ENCODE assay signal across 19 cellular contexts in genomic region chr3:150248865-150249360, GRCh38.
A peak's percentile ranks its signal among the peaks of the same experiment; 100 is the strongest.
DNase-seq lines count a peak whose midpoint lies in the region; ATAC-seq, FAIRE-seq and TF ChIP-seq lines count a peak whose summit lies in the region.
"Had no signal": no experiment of that assay in that cellular context is flagged by ENCODE, and none has a peak within 500 bp of the region (broad histone marks: within the 10 kb centered on the region; RNA-seq: fewer than 3 reads in every experiment).

No MANE protein-coding gene starts in this region.

- no peak overlapping the region for H2AFZ ChIP-seq in osteoblast (ENCODE audit: low read length)

- no peak for FAIRE-seq in urothelium cell line (lab: Jason Lieb, UNC)

- no peaks in the 10 kb centered on the region for H4K20me1 ChIP-seq in osteoblast (ENCODE audit: insufficient read depth, low read length)

- H3K4me2 ChIP-seq in osteoblast (ENCODE audit: insufficient read depth, low read length) = peak overlapping the region; percentile 54

- no peak for TF ChIP-seq EP300 in gastroesophageal sphincter (IDR thresholded peaks at IDR 0.05)

- H3K4me1 ChIP-seq in Panc1 (ENCODE audit: control insufficient read depth, insufficient read depth, low read length) (peaks cover 23% of the 10 kb centered on the region), gastroesophageal sphincter (peaks cover 23 to 59% (median 28%) of the 10 kb centered on the region in 3 donors), osteoblast (ENCODE audit: insufficient read depth, low read length) (peaks cover 51% of the 10 kb centered on the region), heart right ventricle (peaks cover 0 to 26% (median 9%) of the 10 kb centered on the region in 9 donors)
- H3K4me1 ChIP-seq: prostate gland, upper lobe of right lung had no signal

- 43 to 52% methylated on average over 4 of the region's 4 CpGs for WGBS in gastroesophageal sphincter (ENCODE audit: low coverage in 1 of 2), 2 donors
- 78 to 86% methylated on average over 4 of the region's 4 CpGs for WGBS in heart right ventricle, 2 donors

- no peaks in the 10 kb centered on the region for H3K27me3 ChIP-seq in AG04450 (ENCODE audit: control insufficient read depth, insufficient read depth, low read length)
- H3K27me3 ChIP-seq in Panc1 (ENCODE audit: control insufficient read depth, insufficient read depth, low read length) = no peaks in the 10 kb centered on the region
- no peaks in the 10 kb centered on the region for H3K27me3 ChIP-seq in gastroesophageal sphincter
- no peaks in the 10 kb centered on the region for H3K27me3 ChIP-seq in osteoblast (ENCODE audit: insufficient read depth, low read length)
- H3K27me3 ChIP-seq in heart right ventricle = no peaks in the 10 kb centered on the region
- H3K27me3 ChIP-seq: upper lobe of right lung had no signal

- in situ Hi-C loops in Panc1 (cut with HindIII; ENCODE audit: low pct_unique_long_range_greater_than_20kb, low sequenced_read_pairs) = no loop called here

- intact Hi-C loops in Panc1 (cut with micrococcal nuclease; ENCODE audit: unreplicated experiment) (no loop called here), heart right ventricle (cut with DNase I) (no loop called here)

- BruUV-seq in Panc1 (replicated peaks; lab: Mats Ljungman, UMichigan) = no TSS peak

- no peaks in the 10 kb centered on the region for H3K36me3 ChIP-seq in Panc1 (ENCODE audit: control insufficient read depth, insufficient read depth, low read length)
- H3K36me3 ChIP-seq in gastroesophageal sphincter = no peaks in the 10 kb centered on the region
- H3K36me3 ChIP-seq in osteoblast (ENCODE audit: insufficient read depth, low read length) = no peaks in the 10 kb centered on the region
- H3K36me3 ChIP-seq in heart right ventricle = no peaks in the 10 kb centered on the region
- H3K36me3 ChIP-seq: prostate gland, upper lobe of right lung had no signal

- no peak for TF ChIP-seq POLR2A in gastroesophageal sphincter (IDR thresholded peaks at IDR 0.05)

- H3K4me3 ChIP-seq in AG04450 (ENCODE audit: low read depth, low read length) (no peak overlapping the region), Panc1 (ENCODE audit: low read depth in 2 of 2, low read length in 2 of 2) (no peak overlapping the region), gastroesophageal sphincter (no peak overlapping the region), osteoblast (ENCODE audit: insufficient read depth, low read length) (peak overlapping the region; percentile 5), heart right ventricle (no peak overlapping the region)
- H3K4me3 ChIP-seq: prostate gland, upper lobe of right lung had no signal

- H3K79me2 ChIP-seq in osteoblast (ENCODE audit: insufficient read depth, low read length) = no peaks in the 10 kb centered on the region

- CTCF ChIA-PET in AG04450 (lab: Charles Lee) (interaction anchor here (1.0 to 1.4 kb wide), 3 partner anchors 10 to 369 kb away, joined by 3 to 7 read pairs (median 4); no protein-coding TSS in a partner anchor), Panc1 (lab: Charles Lee) (interaction anchor here (0.6 to 0.8 kb wide), 3 partner anchors 11 to 1257 kb away, joined by 3 to 4 read pairs (median 3); no protein-coding TSS in a partner anchor)

- H3K9me3 ChIP-seq in AG04450 (ENCODE audit: control insufficient read depth, insufficient read depth, low read length) (no peaks in the 10 kb centered on the region), Panc1 (ENCODE audit: control insufficient read depth, insufficient read depth, low read depth, low read length) (no peaks in the 10 kb centered on the region), gastroesophageal sphincter (no peaks in the 10 kb centered on the region), osteoblast (ENCODE audit: low read depth, low read length) (no peaks in the 10 kb centered on the region), heart right ventricle (no peaks in the 10 kb centered on the region)
- H3K9me3 ChIP-seq: prostate gland, upper lobe of right lung had no signal

- DNase-seq in AG04450 (ENCODE audit: low read depth, low spot score) (no peak), Panc1 (ENCODE audit: low read depth, low spot score) (no peak), osteoblast (ENCODE audit: insufficient read length, low spot score, missing footprints) (peak; percentile 14), urothelium cell line (ENCODE audit: low spot score) (no peak), heart right ventricle (no peak)
- no peak for DNase-seq in stimulated activated naive CD4-positive, alpha-beta T cell treated with Interleukin-2 at 50 U/mL for 16 hours (lab: John Stamatoyannopoulos, UW)
- DNase-seq: activated B cell treated with CpG ODN at 0.5 μM for 24 hours; activated gamma-delta T cell; amniotic stem cell; CD4-positive, alpha-beta T cell; DND-41; left colon; NCI-H345; stimulated activated naive CD4-positive, alpha-beta T cell; T-helper 17 cell; upper lobe of right lung had no signal

- ATAC-seq in Panc1 = no peak
- no peak for ATAC-seq in gastroesophageal sphincter
- no peak for ATAC-seq in GM18519 (IDR thresholded peaks at IDR 0.05; ENCODE audit: low FRiP score, unreplicated experiment)
- ATAC-seq in heart right ventricle = no peak
- ATAC-seq: left colon, T-helper 17 cell, upper lobe of right lung had no signal

- TF ChIP-seq CTCF in AG04450 (IDR thresholded peaks at IDR 0.05; ENCODE audit: low read depth, low read length) = no peak
- TF ChIP-seq CTCF in Panc1 (IDR thresholded peaks at IDR 0.05) = no peak
- TF ChIP-seq CTCF in gastroesophageal sphincter (IDR thresholded peaks at IDR 0.05) = no peak
- no peak for TF ChIP-seq CTCF in osteoblast (IDR thresholded peaks at IDR 0.05; ENCODE audit: extremely low read depth, low read depth, low read length)
- TF ChIP-seq CTCF in heart right ventricle (IDR thresholded peaks at IDR 0.05) = no peak

- POLR2A ChIA-PET in AG04450 (lab: Yijun Ruan, JAX) (interaction anchor here (0.6 to 4.2 kb wide), 10 partner anchors 9 to 160 kb away, joined by 3 to 25 read pairs (median 6); partner anchors contain the start of gene TSC22D2), Panc1 (lab: Charles Lee) (interaction anchor here (0.5 kb wide), 1 partner anchor 9 kb away, joined by 14 read pairs; no protein-coding TSS in a partner anchor)

- H3K27ac ChIP-seq in AG04450 (ENCODE audit: low read depth, low read length) (peak overlapping the region; percentile 82), Panc1 (ENCODE audit: low read length) (peak overlapping the region; percentile 60), gastroesophageal sphincter (peak overlapping the region in 3 of 4 donors; percentile 48 to 63 (median 55)), osteoblast (ENCODE audit: low read depth, low read length) (peak overlapping the region; percentile 31), heart right ventricle (no peak overlapping the region)
- H3K27ac ChIP-seq: prostate gland, upper lobe of right lung had no signal

Comparison
In these comparisons a context has a peak if more than half of its experiments do, and no peak if none do; other contexts are left out.
1. H3K27ac ChIP-seq: peak in AG04450 (single experiment), Panc1 (single experiment), gastroesophageal sphincter (3 of 4) and osteoblast (single experiment); none in heart right ventricle (0 of 10).